8 cellular contexts compared by ENCODE assay signal in genomic region chr16:88134906-88135682, GRCh38.
DNase-seq lines count a peak whose midpoint lies in the region; ATAC-seq, FAIRE-seq and TF ChIP-seq lines count a peak whose summit lies in the region.
"Not testable (repeated sequence)": the region's sequence is repeated elsewhere in the genome, so short reads cannot be mapped to it uniquely, and the experiment has no call there.

No MANE protein-coding gene starts in this region.

- TF ChIP-seq RAD21 in IMR-90 (IDR thresholded peaks at IDR 0.05; ENCODE audit: low read length): not testable (repeated sequence)

- H3K56ac ChIP-seq in IMR-90 (ENCODE audit: extremely low read depth, insufficient read depth, low read length): not testable (repeated sequence)

- in situ Hi-C loops in IMR-90 (cut with MboI; ENCODE audit: low sequenced_read_pairs): not testable (repeated sequence)

- CTCF ChIA-PET in IMR-90 (lab: Yijun Ruan, JAX): interaction anchor here (0.5 kb wide), 1 partner anchor 103 kb away, joined by 9 read pairs; no protein-coding TSS in a partner anchor

- H3K9me3 ChIP-seq in IMR-90 (ENCODE audit: control insufficient read depth, insufficient read depth, low read length) (peaks cover 12% of the 10 kb centered on the region), trophoblast cell (ENCODE audit: insufficient read depth, low read depth, low read length) (peaks cover 11% of the 10 kb centered on the region)
- not testable (repeated sequence) for H3K9me3 ChIP-seq in body of pancreas; kidney (ENCODE audit: control insufficient read depth in 1 of 2, low read length in 2 of 2)

- H3K9ac ChIP-seq in IMR-90 (ENCODE audit: low read depth, low read length); kidney (ENCODE audit: low read length in 2 of 2); trophoblast cell (ENCODE audit: low read length): not testable (repeated sequence)

- H2BK120ac ChIP-seq in IMR-90 (ENCODE audit: low read depth, low read length): peak overlapping the region; percentile 19; the same call in 1 of the 2 replicates
- not testable (repeated sequence) for H2BK120ac ChIP-seq in trophoblast cell (ENCODE audit: insufficient read depth, low read length, poor library complexity)

- H3K27me3 Mint-ChIP-seq in CD14-positive monocyte (ENCODE audit: low read depth in 3 of 3); mesothelial cell of epicardium (ENCODE audit: low read depth): not testable (repeated sequence)

- not testable (repeated sequence) for H3K79me2 ChIP-seq in trophoblast cell (ENCODE audit: control insufficient read depth, insufficient read depth, low read length, poor library complexity)

- ATAC-seq in IMR-90 (ENCODE audit: low read depth) (peak; percentile 76), body of pancreas (peak; percentile 21), Right ventricle myocardium superior (ENCODE audit: poor library complexity) (peak; percentile 74)

- TF ChIP-seq CTCF in CD14-positive monocyte (IDR thresholded peaks at IDR 0.05); IMR-90 (conservative IDR thresholded peaks at IDR 0.05; ENCODE audit: low read depth, low read length); body of pancreas (IDR thresholded peaks at IDR 0.05); kidney (IDR thresholded peaks at IDR 0.05; ENCODE audit: borderline replicate concordance, extremely low read depth, insufficient read depth); mesothelial cell of epicardium (IDR thresholded peaks at IDR 0.05; ENCODE audit: unreplicated experiment): not testable (repeated sequence)

- H3K27ac Mint-ChIP-seq in CD14-positive monocyte: not testable (repeated sequence)
- H3K27ac Mint-ChIP-seq in mesothelial cell of epicardium: peak overlapping the region; percentile 69

- H2AFZ ChIP-seq in IMR-90 (replicated peaks; ENCODE audit: low read length, poor library complexity); trophoblast cell (ENCODE audit: insufficient read depth, low read length, poor library complexity): not testable (repeated sequence)

- not testable (repeated sequence) for H3K4me1 ChIP-seq in IMR-90 (ENCODE audit: control insufficient read depth, insufficient read depth, low read length); body of pancreas; kidney (ENCODE audit: control insufficient read depth in 1 of 2, insufficient read depth in 1 of 2, low read depth in 1 of 2, low read length in 2 of 2); trophoblast cell (ENCODE audit: control insufficient read depth in 1 of 2, insufficient read depth in 2 of 2, low read length in 2 of 2)

- H3K9me3 Mint-ChIP-seq in CD14-positive monocyte (peaks cover 11 to 23% (median 16%) of the 10 kb centered on the region in 7 donors), mesothelial cell of epicardium (peaks cover 21% of the 10 kb centered on the region)

- not testable (repeated sequence) for H2AK5ac ChIP-seq in IMR-90 (ENCODE audit: low read depth, low read length); trophoblast cell (ENCODE audit: low read length)

- not testable (repeated sequence) for H3K4me3 ChIP-seq in IMR-90 (ENCODE audit: insufficient read depth, low read depth, low read length); body of pancreas; kidney (ENCODE audit: low read length in 2 of 2); trophoblast cell (ENCODE audit: low read depth, low read length)

- peak overlapping the region; percentile 8 for H2BK12ac ChIP-seq in trophoblast cell (ENCODE audit: low read length)

- TF ChIP-seq POLR2A in IMR-90 (IDR thresholded peaks at IDR 0.05; ENCODE audit: low read depth, low read length); body of pancreas (IDR thresholded peaks at IDR 0.05): not testable (repeated sequence)

- 82% methylated on average over 4 of the region's 24 CpGs; no CpG with 5 or more reads in 1 of the 2 experiments for WGBS in IMR-90 (ENCODE audit: extremely low coverage in 2 of 2, insufficient read length in 1 of 2), 2 experiments
- 35 to 62% methylated on average over 15 to 20 of the region's 24 CpGs for WGBS in body of pancreas, 2 donors
- no CpG with 5 or more reads among the region's 24 CpGs for WGBS in trophoblast cell (ENCODE audit: extremely low coverage, insufficient coverage, insufficient read length)

- H3K27ac ChIP-seq in IMR-90 (ENCODE audit: insufficient read depth, low read length); body of pancreas; kidney (ENCODE audit: low read depth in 2 of 2, low read length in 2 of 2); trophoblast cell (ENCODE audit: low read depth, low read length): not testable (repeated sequence)

- not testable (repeated sequence) for H3K36me3 ChIP-seq in IMR-90 (ENCODE audit: control insufficient read depth, insufficient read depth, low read length); body of pancreas (replicated peaks in 1 of 2; ENCODE audit: insufficient read depth in 1 of 2, low read depth in 2 of 2); kidney (ENCODE audit: control insufficient read depth in 1 of 2, insufficient read depth in 2 of 2, low read length in 2 of 2); trophoblast cell (ENCODE audit: control insufficient read depth in 1 of 2, insufficient read depth in 2 of 2, low read length in 2 of 2)

- H2BK15ac ChIP-seq in IMR-90 (ENCODE audit: low read depth, low read length): not testable (repeated sequence)

- H3K23ac ChIP-seq in IMR-90 (ENCODE audit: low read depth, low read length); trophoblast cell (ENCODE audit: low read length): not testable (repeated sequence)

- H2BK5ac ChIP-seq in IMR-90 (ENCODE audit: low read depth, low read length, poor library complexity, severe bottlenecking): not testable (repeated sequence)
- H2BK5ac ChIP-seq in trophoblast cell (ENCODE audit: low read depth, low read length, poor library complexity): peak overlapping the region; percentile 8

- H4K91ac ChIP-seq in IMR-90 (ENCODE audit: insufficient read depth, low read depth, low read length): not testable (repeated sequence)
- peak overlapping the region; percentile 4 for H4K91ac ChIP-seq in trophoblast cell (ENCODE audit: low read depth, low read length)

- not testable (repeated sequence) for H4K20me1 ChIP-seq in IMR-90 (ENCODE audit: insufficient read depth, low read length)

- dilution Hi-C loops in IMR-90 (cut with HindIII; ENCODE audit: low sequenced_read_pairs, unreplicated experiment): not testable (repeated sequence)

- not testable (repeated sequence) for H4K12ac ChIP-seq in trophoblast cell (ENCODE audit: low read depth, low read length)

- DNase-seq in CD14-positive monocyte (ENCODE audit: low spot score) (peak; percentile 11), NCI-H524 treated with DMSO at 0.1 percent for 48 hours (lab: John Stamatoyannopoulos, UW) (peak; percentile 32), Right ventricle myocardium superior (peak; percentile 33), kidney (peak; percentile 57)
- not testable (repeated sequence) for DNase-seq in IMR-90; body of pancreas; mesothelial cell of epicardium (ENCODE audit: low spot score in 2 of 2, unreplicated experiment in 2 of 2); trophoblast cell

- intact Hi-C loops in CD14-positive monocyte (cut with micrococcal nuclease); IMR-90 (cut with micrococcal nuclease); body of pancreas (cut with DNase I); Right ventricle myocardium superior (cut with DNase I); kidney (cut with DNase I): not testable (repeated sequence)

- POLR2A ChIA-PET in IMR-90 (lab: Charles Lee; ENCODE audit: unreplicated experiment): not testable (repeated sequence)

- not testable (repeated sequence) for H3K27me3 ChIP-seq in IMR-90 (ENCODE audit: control insufficient read depth, insufficient read depth, low read length); body of pancreas; trophoblast cell (ENCODE audit: insufficient read depth, low read length)

- not testable (repeated sequence) for H3K18ac ChIP-seq in IMR-90 (ENCODE audit: low read depth, low read length); trophoblast cell (ENCODE audit: low read length)

- H4K5ac ChIP-seq in IMR-90 (ENCODE audit: low read depth, low read length): peak overlapping the region; percentile 68; the same call in 1 of the 2 replicates

- not testable (repeated sequence) for H4K8ac ChIP-seq in IMR-90 (ENCODE audit: low read depth in 2 of 2, low read length in 2 of 2); trophoblast cell (ENCODE audit: low read depth, low read length)

- not testable (repeated sequence) for H3K14ac ChIP-seq in IMR-90 (replicated peaks; ENCODE audit: low read depth, low read length); trophoblast cell (ENCODE audit: low read length)

- not testable (repeated sequence) for H3K4me3 Mint-ChIP-seq in CD14-positive monocyte, mesothelial cell of epicardium

- H3K9me1 ChIP-seq in IMR-90 (ENCODE audit: insufficient read depth, low read length): not testable (repeated sequence)

- not testable (repeated sequence) for H3K36me3 Mint-ChIP-seq in CD14-positive monocyte, mesothelial cell of epicardium

- FAIRE-seq in kidney (lab: Jason Lieb, UNC): not testable (repeated sequence)

- not testable (repeated sequence) for H3K4ac ChIP-seq in IMR-90 (ENCODE audit: low read depth, low read length); trophoblast cell (ENCODE audit: low read depth, low read length)

- not testable (repeated sequence) for H3K4me1 Mint-ChIP-seq in CD14-positive monocyte
- H3K4me1 Mint-ChIP-seq in mesothelial cell of epicardium: peaks cover 20% of the 10 kb centered on the region

- H3K79me1 ChIP-seq in IMR-90 (ENCODE audit: low read depth in 1 of 2, low read length in 2 of 2); trophoblast cell (ENCODE audit: low read length): not testable (repeated sequence)

- H2BK20ac ChIP-seq in IMR-90 (ENCODE audit: low read depth, low read length): not testable (repeated sequence)

- not testable (repeated sequence) for H3K4me2 ChIP-seq in IMR-90 (ENCODE audit: low read depth, low read length); trophoblast cell (ENCODE audit: low read length)

- not testable (repeated sequence) for BruUV-seq in IMR-90 (replicated peaks; lab: Mats Ljungman, UMichigan)

- H2AK9ac ChIP-seq in IMR-90 (replicated peaks; ENCODE audit: low read depth, low read length, poor library complexity): not testable (repeated sequence)

Comparison
In these comparisons a context has a peak if more than half of its experiments do, and no peak if none do; other contexts are left out.
1. ATAC-seq: peak in every context shown above with its lines; median percentile 76 in IMR-90; 74 in Right ventricle myocardium superior; 21 in body of pancreas.